20 cellular contexts compared by ENCODE assay signal in the genomic region with DNA sequence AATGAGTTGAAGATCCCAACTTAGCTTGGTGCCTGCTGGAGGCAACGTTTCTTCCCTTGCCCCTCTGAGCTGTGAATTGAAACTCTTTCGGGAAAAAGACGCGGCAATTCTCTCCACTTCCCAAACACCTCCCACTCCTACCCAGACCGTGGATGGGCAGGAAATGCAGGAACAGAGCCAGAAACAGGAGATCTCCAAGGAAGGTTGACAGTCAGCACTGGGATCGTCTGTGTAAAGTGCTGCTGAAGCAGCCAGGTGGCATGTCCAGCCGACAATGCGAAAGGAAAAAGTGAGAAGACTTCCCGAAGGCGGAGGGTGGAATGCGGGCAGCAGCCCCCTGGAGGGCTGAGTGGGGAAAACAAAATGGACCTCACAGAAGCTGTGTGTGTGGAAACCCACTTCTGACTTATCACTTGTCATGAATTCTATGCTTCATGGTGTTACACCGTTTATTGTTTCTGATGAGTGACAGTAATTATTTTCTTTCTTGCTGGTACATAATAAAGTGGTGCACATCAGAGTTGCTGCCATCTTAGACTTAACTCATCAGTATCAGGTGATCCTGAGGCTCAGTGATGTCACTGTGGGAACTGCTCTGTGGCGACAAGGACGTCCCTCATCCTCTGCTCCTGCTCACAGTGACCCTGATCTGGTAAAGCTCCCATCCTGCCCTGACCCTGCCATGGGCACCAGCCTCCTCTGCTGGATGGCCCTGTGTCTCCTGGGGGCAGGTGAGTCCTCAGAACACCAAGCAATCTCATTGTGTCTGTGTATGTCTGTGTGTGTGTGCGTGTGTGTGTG.
DNase-seq lines count a peak whose midpoint lies in the region; ATAC-seq and TF ChIP-seq lines count a peak whose summit lies in the region.
"Had no signal": no experiment of that assay in that cellular context is flagged by ENCODE, and none has a peak within 500 bp of the region (broad histone marks: within the 10 kb centered on the region; RNA-seq: fewer than 3 reads in every experiment).

No MANE protein-coding gene starts in this region.

- H3F3A ChIP-seq in neural cell (ENCODE audit: insufficient read depth, low read length, poor library complexity, severe bottlenecking), result no peaks in the 10 kb centered on the region

- H3K4me2 ChIP-seq in neural cell (ENCODE audit: low read length), result no peak overlapping the region
- H3K4me2 ChIP-seq: BLaER1 treated with 17β-estradiol and CSF1 and Interleukin-3, amounts not matched to agents 10 nM and 100 nM had no signal

- H3K4me3 ChIP-seq in neural cell (ENCODE audit: low read length), result no peak overlapping the region
- H3K4me3 ChIP-seq: BLaER1 treated with 17β-estradiol and CSF1 and Interleukin-3, amounts not matched to agents 10 nM and 100 nM; upper lobe of left lung had no signal

- H3K4me3 Mint-ChIP-seq in T-helper 1 cell treated with Interleukin-12 subunit alpha and Interleukin-12 subunit beta and Interleukin-4 antibody, amounts not matched to agents 30 μg/mL and 1 μg/mL, for 36 hours, result peak overlapping the region; percentile 28
- H3K4me3 Mint-ChIP-seq in chondrocyte (ENCODE audit: unreplicated experiment), result no peak overlapping the region

- no peak for TF ChIP-seq RAD21 in neural cell (conservative IDR thresholded peaks at IDR 0.05)

- H3K9me2 ChIP-seq in neural cell (ENCODE audit: insufficient read depth, low read length), result no peaks in the 10 kb centered on the region

- no peak overlapping the region for H3K9ac ChIP-seq in neural cell (ENCODE audit: low read length)
- H3K9ac ChIP-seq: BLaER1 treated with 17β-estradiol and CSF1 and Interleukin-3, amounts not matched to agents 10 nM and 100 nM had no signal

- peak; percentile 31 for TF ChIP-seq CTCF in chondrocyte (IDR thresholded peaks at IDR 0.05)
- no peak for TF ChIP-seq CTCF in neural cell (IDR thresholded peaks at IDR 0.05; ENCODE audit: poor library complexity, severe bottlenecking)

- no peaks in the 10 kb centered on the region for H4K20me1 ChIP-seq in neural cell (ENCODE audit: insufficient read depth)
- H4K20me1 ChIP-seq: BLaER1 treated with 17β-estradiol and CSF1 and Interleukin-3, amounts not matched to agents 10 nM and 100 nM had no signal

- H3K27ac ChIP-seq in neural cell (ENCODE audit: low read length), result peak overlapping the region; percentile 18
- H3K27ac ChIP-seq: 22Rv1; BLaER1 treated with 17β-estradiol and CSF1 and Interleukin-3, amounts not matched to agents 10 nM and 100 nM; epithelial cell of prostate; neutrophil; upper lobe of left lung had no signal

- H3K9me3 ChIP-seq in neural cell (ENCODE audit: low read length), result no peaks in the 10 kb centered on the region
- H3K9me3 ChIP-seq: BLaER1 treated with 17β-estradiol and CSF1 and Interleukin-3, amounts not matched to agents 10 nM and 100 nM; neutrophil; upper lobe of left lung had no signal

- H3K36me3 Mint-ChIP-seq in T-helper 1 cell treated with Interleukin-12 subunit alpha and Interleukin-12 subunit beta and Interleukin-4 antibody, amounts not matched to agents 30 μg/mL and 1 μg/mL, for 36 hours (ENCODE audit: low read depth), result no peaks in the 10 kb centered on the region
- H3K36me3 Mint-ChIP-seq in chondrocyte (ENCODE audit: low read depth), result no peaks in the 10 kb centered on the region

- no peak for ATAC-seq in HG03196 (IDR thresholded peaks at IDR 0.05; ENCODE audit: unreplicated experiment)

- H3K4me1 Mint-ChIP-seq in T-helper 1 cell treated with Interleukin-12 subunit alpha and Interleukin-12 subunit beta and Interleukin-4 antibody, amounts not matched to agents 30 μg/mL and 1 μg/mL, for 36 hours (ENCODE audit: low read depth), result no peaks in the 10 kb centered on the region
- H3K4me1 Mint-ChIP-seq in chondrocyte (ENCODE audit: low read depth), result no peaks in the 10 kb centered on the region

- H3K79me2 ChIP-seq in neural cell (replicated peaks; ENCODE audit: insufficient read depth, low read length), result no peaks in the 10 kb centered on the region

- H3K36me3 ChIP-seq in neural cell (ENCODE audit: insufficient read depth, low read length), result no peaks in the 10 kb centered on the region
- H3K36me3 ChIP-seq: BLaER1 treated with 17β-estradiol and CSF1 and Interleukin-3, amounts not matched to agents 10 nM and 100 nM; neutrophil; upper lobe of left lung had no signal

- DNase-seq in T-helper 1 cell (no peak), SK-MEL-5 (ENCODE audit: low read depth, low spot score) (peak; percentile 25), chondrocyte (ENCODE audit: low spot score) (no peak), NCI-H526 treated with DMSO at 0.1 percent for 48 hours (lab: John Stamatoyannopoulos, UW) (no peak), HuH-7 (ENCODE audit: low spot score) (no peak)
- DNase-seq: anterior cingulate cortex; glutamatergic neuron; islet precursor cell; NCI-H1694 treated with DMSO at 0.1 percent for 48 hours; NCI-H510A; OCI-M1; stimulated activated CD4-positive, alpha-beta T cell treated with anti-CD3 and anti-CD28 coated beads, Interleukin-4, amount 100 ng/mL, for 1 hour; upper lobe of left lung had no signal

- peak overlapping the region; percentile 8 for H3K27ac Mint-ChIP-seq in T-helper 1 cell treated with Interleukin-12 subunit alpha and Interleukin-12 subunit beta and Interleukin-4 antibody, amounts not matched to agents 30 μg/mL and 1 μg/mL, for 36 hours
- H3K27ac Mint-ChIP-seq in chondrocyte (ENCODE audit: unreplicated experiment), result no peak overlapping the region

- H3K27me3 ChIP-seq in neural cell (ENCODE audit: insufficient read depth, low read depth, low read length), result no peaks in the 10 kb centered on the region
- H3K27me3 ChIP-seq: BLaER1 treated with 17β-estradiol and CSF1 and Interleukin-3, amounts not matched to agents 10 nM and 100 nM; neutrophil; upper lobe of left lung had no signal

- H3K9me3 Mint-ChIP-seq in T-helper 1 cell treated with Interleukin-12 subunit alpha and Interleukin-12 subunit beta and Interleukin-4 antibody, amounts not matched to agents 30 μg/mL and 1 μg/mL, for 36 hours, result no peaks in the 10 kb centered on the region
- no peaks in the 10 kb centered on the region for H3K9me3 Mint-ChIP-seq in chondrocyte (ENCODE audit: low read depth)

- peaks cover 23% of the 10 kb centered on the region for H3K27me3 Mint-ChIP-seq in T-helper 1 cell treated with Interleukin-12 subunit alpha and Interleukin-12 subunit beta and Interleukin-4 antibody, amounts not matched to agents 30 μg/mL and 1 μg/mL, for 36 hours (ENCODE audit: low read depth)
- peaks cover 78% of the 10 kb centered on the region for H3K27me3 Mint-ChIP-seq in chondrocyte (ENCODE audit: low read depth)

- H2AFZ ChIP-seq in neural cell (ENCODE audit: low read depth, low read length), result no peak overlapping the region

- TF ChIP-seq EP300 in neural cell (conservative IDR thresholded peaks at IDR 0.05; ENCODE audit: poor library complexity, severe bottlenecking), result peak; percentile 25

- in situ Hi-C loops in SK-MEL-5 (cut with HindIII; ENCODE audit: low pct_unique_long_range_greater_than_20kb, low sequenced_read_pairs), result no loop called here

TF ChIP-seq in neural cell, 6 proteins besides CTCF, POLR2A, EP300 and RAD21:
- TF ChIP-seq SMC3 (conservative IDR thresholded peaks at IDR 0.05; ENCODE audit: poor library complexity) (no peak), POLR2AphosphoS5 (IDR thresholded peaks at IDR 0.05) (no peak), EZH2 (IDR thresholded peaks at IDR 0.05; ENCODE audit: borderline replicate concordance, insufficient read depth, low read length, poor library complexity, severe bottlenecking) (no peak)
- TF ChIP-seq, protein P1, sequence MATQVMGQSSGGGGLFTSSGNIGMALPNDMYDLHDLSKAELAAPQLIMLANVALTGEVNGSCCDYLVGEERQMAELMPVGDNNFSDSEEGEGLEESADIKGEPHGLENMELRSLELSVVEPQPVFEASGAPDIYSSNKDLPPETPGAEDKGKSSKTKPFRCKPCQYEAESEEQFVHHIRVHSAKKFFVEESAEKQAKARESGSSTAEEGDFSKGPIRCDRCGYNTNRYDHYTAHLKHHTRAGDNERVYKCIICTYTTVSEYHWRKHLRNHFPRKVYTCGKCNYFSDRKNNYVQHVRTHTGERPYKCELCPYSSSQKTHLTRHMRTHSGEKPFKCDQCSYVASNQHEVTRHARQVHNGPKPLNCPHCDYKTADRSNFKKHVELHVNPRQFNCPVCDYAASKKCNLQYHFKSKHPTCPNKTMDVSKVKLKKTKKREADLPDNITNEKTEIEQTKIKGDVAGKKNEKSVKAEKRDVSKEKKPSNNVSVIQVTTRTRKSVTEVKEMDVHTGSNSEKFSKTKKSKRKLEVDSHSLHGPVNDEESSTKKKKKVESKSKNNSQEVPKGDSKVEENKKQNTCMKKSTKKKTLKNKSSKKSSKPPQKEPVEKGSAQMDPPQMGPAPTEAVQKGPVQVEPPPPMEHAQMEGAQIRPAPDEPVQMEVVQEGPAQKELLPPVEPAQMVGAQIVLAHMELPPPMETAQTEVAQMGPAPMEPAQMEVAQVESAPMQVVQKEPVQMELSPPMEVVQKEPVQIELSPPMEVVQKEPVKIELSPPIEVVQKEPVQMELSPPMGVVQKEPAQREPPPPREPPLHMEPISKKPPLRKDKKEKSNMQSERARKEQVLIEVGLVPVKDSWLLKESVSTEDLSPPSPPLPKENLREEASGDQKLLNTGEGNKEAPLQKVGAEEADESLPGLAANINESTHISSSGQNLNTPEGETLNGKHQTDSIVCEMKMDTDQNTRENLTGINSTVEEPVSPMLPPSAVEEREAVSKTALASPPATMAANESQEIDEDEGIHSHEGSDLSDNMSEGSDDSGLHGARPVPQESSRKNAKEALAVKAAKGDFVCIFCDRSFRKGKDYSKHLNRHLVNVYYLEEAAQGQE (IDR thresholded peaks at IDR 0.05; ENCODE audit: borderline replicate concordance), result no peak
